ENCODE assay signal across 19 cellular contexts in the genomic region with DNA sequence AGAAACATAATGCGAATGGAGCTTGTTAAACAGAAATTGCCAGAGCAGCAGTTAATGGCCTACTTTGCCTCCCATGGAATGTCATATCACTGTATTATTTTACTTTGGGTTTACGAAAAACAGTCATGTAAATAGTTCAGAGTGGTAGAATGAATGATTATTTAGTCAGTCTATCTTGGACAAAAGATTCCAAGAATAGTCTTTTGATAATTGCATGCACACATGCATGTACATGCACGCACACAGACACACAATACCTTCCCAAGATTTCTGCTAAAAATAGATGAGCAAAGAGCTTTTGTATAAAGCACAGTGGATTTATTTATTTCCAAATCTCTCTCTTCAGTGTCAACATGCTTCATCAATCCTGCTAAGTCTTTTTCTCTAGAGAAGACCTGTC.
"Had no signal": no experiment of that assay in that cellular context is flagged by ENCODE, and none has a peak within 500 bp of the region (broad histone marks: within the 10 kb centered on the region; RNA-seq: fewer than 3 reads in every experiment).

No MANE protein-coding gene starts in this region.

- H3K9me3 ChIP-seq: adrenal gland, gastrocnemius medialis, left ventricle myocardium inferior, right lobe of liver, upper lobe of left lung had no signal

- H3K4me3 Mint-ChIP-seq: activated naive CD8-positive, alpha-beta T cell; natural killer cell; stimulated activated naive B cell treated with anti-CD40 and anti-IgM and Interleukin-4, amounts not matched to agents 10 μg/mL and 1 μg/mL and 100 μg/mL, for 72 hours; WTC11 had no signal

- DNase-seq: activated T-cell treated with anti-CD3 and anti-CD28 coated beads, Interleukin-2, amount 50 U/mL, for 1 hour; adrenal gland; cortex of kidney; effector CD4-positive, alpha-beta T cell; gastrocnemius medialis; hippocampal formation; left ventricle myocardium inferior; mammary epithelial cell; natural killer cell; right lobe of liver; small intestine; stimulated activated CD4-positive, alpha-beta T cell treated with anti-CD3 and anti-CD28 coated beads, Interleukin-15, amount 100 ng/mL, for 24 hours; stimulated activated naive B cell treated with anti-CD40 and anti-IgM and Interleukin-4, amounts not matched to agents 10 μg/mL and 1 μg/mL and 100 μg/mL, for 72 hours; T-helper 9 cell; upper lobe of left lung had no signal

- H3K4me3 ChIP-seq: adrenal gland, gastrocnemius medialis, left ventricle myocardium inferior, right lobe of liver, upper lobe of left lung had no signal

- H3K27me3 Mint-ChIP-seq: activated naive CD8-positive, alpha-beta T cell; stimulated activated naive B cell treated with anti-CD40 and anti-IgM and Interleukin-4, amounts not matched to agents 10 μg/mL and 1 μg/mL and 100 μg/mL, for 72 hours had no signal

- H3K4me1 ChIP-seq: adrenal gland, left ventricle myocardium inferior, right lobe of liver, upper lobe of left lung had no signal

- H3K4me1 Mint-ChIP-seq: natural killer cell; stimulated activated naive B cell treated with anti-CD40 and anti-IgM and Interleukin-4, amounts not matched to agents 10 μg/mL and 1 μg/mL and 100 μg/mL, for 72 hours; WTC11 had no signal

- H3K27ac Mint-ChIP-seq: activated naive CD8-positive, alpha-beta T cell; natural killer cell; stimulated activated naive B cell treated with anti-CD40 and anti-IgM and Interleukin-4, amounts not matched to agents 10 μg/mL and 1 μg/mL and 100 μg/mL, for 72 hours; WTC11 had no signal

- H3K27ac ChIP-seq: adrenal gland, gastrocnemius medialis, left ventricle myocardium inferior, right lobe of liver, upper lobe of left lung had no signal

- H3K36me3 ChIP-seq: adrenal gland, gastrocnemius medialis, left ventricle myocardium inferior, right lobe of liver, upper lobe of left lung had no signal

- ATAC-seq: gastrocnemius medialis; natural killer cell; stimulated activated naive B cell treated with anti-CD40 and anti-IgM and Interleukin-4, amounts not matched to agents 10 μg/mL and 1 μg/mL and 100 μg/mL, for 72 hours; WTC11 had no signal

- H3K36me3 Mint-ChIP-seq: activated naive CD8-positive, alpha-beta T cell; natural killer cell; stimulated activated naive B cell treated with anti-CD40 and anti-IgM and Interleukin-4, amounts not matched to agents 10 μg/mL and 1 μg/mL and 100 μg/mL, for 72 hours; WTC11 had no signal

- H3K9me3 Mint-ChIP-seq: stimulated activated naive B cell treated with anti-CD40 and anti-IgM and Interleukin-4, amounts not matched to agents 10 μg/mL and 1 μg/mL and 100 μg/mL, for 72 hours; WTC11 had no signal

- H3K27me3 ChIP-seq: adrenal gland, gastrocnemius medialis, right lobe of liver, upper lobe of left lung had no signal

- FAIRE-seq: astrocyte, endometrium, small intestine had no signal
